ENCODE assay signal across 8 cellular contexts in genomic region chr16:56607675-56608042, GRCh38. TPM values are rescaled to one million over a fixed set of nuclear protein-coding genes. Genes with fewer than 3 reads are reported as not detected.
DNase-seq lines count a peak whose midpoint lies in the region; ATAC-seq, FAIRE-seq and TF ChIP-seq lines count a peak whose summit lies in the region.

No MANE protein-coding gene starts in this region.

- H3K36me3 Mint-ChIP-seq in activated CD8-positive, alpha-beta T cell treated with anti-CD3 and anti-CD28 coated beads for 36 hours (ENCODE audit: low read depth) = peaks cover 2% of the 10 kb centered on the region

- no peak for ATAC-seq in activated CD8-positive, alpha-beta T cell treated with anti-CD3 and anti-CD28 coated beads for 36 hours

- no peaks in the 10 kb centered on the region for H3K9me3 Mint-ChIP-seq in activated CD8-positive, alpha-beta T cell treated with anti-CD3 and anti-CD28 coated beads for 36 hours

- no peaks in the 10 kb centered on the region for H3K79me2 ChIP-seq in smooth muscle cell (ENCODE audit: low read depth)

- peak overlapping the region; percentile 88 for H3K4me2 ChIP-seq in smooth muscle cell

- peak overlapping the region; percentile 88 for H3K27ac Mint-ChIP-seq in activated CD8-positive, alpha-beta T cell treated with anti-CD3 and anti-CD28 coated beads for 36 hours

- H3K27ac ChIP-seq in HUES48 (ENCODE audit: low read depth, low read length) (no peak overlapping the region), smooth muscle cell (ENCODE audit: low read depth) (peak overlapping the region; percentile 93)

- H3K36me3 ChIP-seq in HUES48 (ENCODE audit: control insufficient read depth, insufficient read depth, low read length) = no peaks in the 10 kb centered on the region
- no peaks in the 10 kb centered on the region for H3K36me3 ChIP-seq in iPS-15b (ENCODE audit: control insufficient read depth, insufficient read depth, low read length)
- H3K36me3 ChIP-seq in smooth muscle cell (ENCODE audit: low read depth) = no peaks in the 10 kb centered on the region

- H3F3A ChIP-seq in smooth muscle cell (ENCODE audit: low read depth) = peaks cover 23% of the 10 kb centered on the region

- H3K4me1 ChIP-seq in HUES48 (ENCODE audit: control insufficient read depth, insufficient read depth, low read length) (peaks cover 32% of the 10 kb centered on the region), iPS-15b (ENCODE audit: control insufficient read depth, insufficient read depth, low read length) (peaks cover 9% of the 10 kb centered on the region), smooth muscle cell (ENCODE audit: low read depth) (peaks cover 18% of the 10 kb centered on the region)

- no peaks in the 10 kb centered on the region for H4K20me1 ChIP-seq in smooth muscle cell (ENCODE audit: low read depth)

- 0 out of 2 replicates have a peak overlapping the region, but pooled peaks have one; percentile 65 for H3K4me3 ChIP-seq in HUES48 (ENCODE audit: low read depth, low read length)
- H3K4me3 ChIP-seq in iPS-15b (ENCODE audit: low read depth, low read length) = peak overlapping the region; percentile 71
- H3K4me3 ChIP-seq in smooth muscle cell = peak overlapping the region; percentile 57

- intact Hi-C loops in activated CD8-positive, alpha-beta T cell treated with anti-CD3 and anti-CD28 coated beads for 36 hours (cut with micrococcal nuclease) = no loop called here

- WGBS in smooth muscle cell (ENCODE audit: low lambda C conversion rate) = 76% methylated on average over 2 of the region's 2 CpGs

- H2AFZ ChIP-seq in smooth muscle cell (ENCODE audit: low read depth) = no peak overlapping the region

- H3K9me3 ChIP-seq in HUES48 (ENCODE audit: control insufficient read depth, insufficient read depth, low read length) (no peaks in the 10 kb centered on the region), iPS-15b (ENCODE audit: control insufficient read depth, insufficient read depth, low read length) (no peaks in the 10 kb centered on the region), smooth muscle cell (replicated peaks; ENCODE audit: low read depth) (no peaks in the 10 kb centered on the region)

- POLR2A ChIA-PET in activated CD8-positive, alpha-beta T cell treated with anti-CD3 and anti-CD28 coated beads for 36 hours (lab: Charles Lee) = interaction anchor here (1.0 to 1.9 kb wide), 4 partner anchors 11 to 75 kb away, joined by 3 to 10 read pairs (median 4); partner anchors contain the start of gene MT1X
- POLR2A ChIA-PET in HEK293T (lab: Yijun Ruan, JAX) = no interaction called here

- no peaks in the 10 kb centered on the region for H3K27me3 Mint-ChIP-seq in activated CD8-positive, alpha-beta T cell treated with anti-CD3 and anti-CD28 coated beads for 36 hours

- FAIRE-seq in D721Med (lab: Jason Lieb, UNC) = no peak

- H3K27me3 ChIP-seq in HUES48 (ENCODE audit: control insufficient read depth, insufficient read depth, low read length) (peaks cover 77% of the 10 kb centered on the region), iPS-15b (ENCODE audit: control insufficient read depth, insufficient read depth, low read length) (peaks cover 79% of the 10 kb centered on the region), smooth muscle cell (ENCODE audit: low read depth) (no peaks in the 10 kb centered on the region)

- H3K9ac ChIP-seq in HUES48 (ENCODE audit: low read depth, low read length) (no peak overlapping the region), iPS-15b (ENCODE audit: low read depth, low read length) (no peak overlapping the region), smooth muscle cell (ENCODE audit: low read depth) (peak overlapping the region; percentile 58)

- peak overlapping the region; percentile 64 for H3K4me3 Mint-ChIP-seq in activated CD8-positive, alpha-beta T cell treated with anti-CD3 and anti-CD28 coated beads for 36 hours

- TF ChIP-seq CTCF in activated CD8-positive, alpha-beta T cell treated with anti-CD3 and anti-CD28 coated beads for 36 hours (IDR thresholded peaks at IDR 0.05) = no peak
- TF ChIP-seq CTCF in smooth muscle cell (IDR thresholded peaks at IDR 0.05; ENCODE audit: borderline replicate concordance, insufficient read depth, poor library complexity, severe bottlenecking) = no peak
- TF ChIP-seq CTCF in D721Med (IDR thresholded peaks at IDR 0.05; ENCODE audit: insufficient read depth, missing control alignments) = no peak

- peaks cover 53% of the 10 kb centered on the region for H3K4me1 Mint-ChIP-seq in activated CD8-positive, alpha-beta T cell treated with anti-CD3 and anti-CD28 coated beads for 36 hours (ENCODE audit: low read depth)

- CTCF ChIA-PET in activated CD8-positive, alpha-beta T cell treated with anti-CD3 and anti-CD28 coated beads for 36 hours (lab: Charles Lee) = interaction anchor here (5.5 kb wide), 1 partner anchor 31 kb away, joined by 32 read pairs; no protein-coding TSS in a partner anchor
- CTCF ChIA-PET in HEK293T (lab: Yijun Ruan, JAX) = no interaction called here

- no peak for DNase-seq in activated CD8-positive, alpha-beta T cell treated with anti-CD3 and anti-CD28 coated beads for 36 hours
- DNase-seq in smooth muscle cell (lab: John Stamatoyannopoulos, UW; ENCODE audit: unreplicated experiment) (no peak), HEK293T (ENCODE audit: extremely low spot score) (no peak), D721Med (ENCODE audit: insufficient read length, low spot score) (no peak), iPS-NIHi11 (ENCODE audit: low spot score) (no peak)
- no peak for DNase-seq in stimulated activated CD4-positive, alpha-beta T cell treated with anti-CD3 and anti-CD28 coated beads, Interleukin-4, amount 100 ng/mL, for 1 hour

TF ChIP-seq in HEK293T, 16 proteins besides CTCF, POLR2A, EP300 and RAD21:
- TF ChIP-seq TARDBP (IDR thresholded peaks at IDR 0.05) (no peak), PKNOX1 (IDR thresholded peaks at IDR 0.05) (no peak), LEF1 (IDR thresholded peaks at IDR 0.05; ENCODE audit: borderline replicate concordance) (no peak), CTBP1 (IDR thresholded peaks at IDR 0.05; ENCODE audit: borderline replicate concordance) (no peak), FOXK2 (IDR thresholded peaks at IDR 0.05) (no peak), ARNT (IDR thresholded peaks at IDR 0.05) (no peak), SP1 (IDR thresholded peaks at IDR 0.05) (no peak), BHLHE40 (IDR thresholded peaks at IDR 0.05; ENCODE audit: borderline replicate concordance) (no peak), FOXM1 (IDR thresholded peaks at IDR 0.05; ENCODE audit: borderline replicate concordance) (no peak), ZNF384 (IDR thresholded peaks at IDR 0.05) (no peak), NFRKB (IDR thresholded peaks at IDR 0.05) (no peak), SUZ12 (IDR thresholded peaks at IDR 0.05) (no peak), HDGF (IDR thresholded peaks at IDR 0.05; ENCODE audit: borderline replicate concordance) (no peak), ELF4 (IDR thresholded peaks at IDR 0.05) (no peak), FOXA1 (IDR thresholded peaks at IDR 0.05) (no peak), L3MBTL2 (conservative IDR thresholded peaks at IDR 0.05) (no peak)

RNA-seq across cellular contexts. Expression of gene MT2A, which starts 0.7 kb away (rescaled TPM):
- 100 to 1,000 TPM; 141 to 144 TPM for total RNA-seq in activated CD8-positive, alpha-beta T cell treated with anti-CD3 and anti-CD28 coated beads for 36 hours
- 12.6 and 14.8 TPM in 2 replicates for total RNA-seq in smooth muscle cell
- polyA plus RNA-seq in smooth muscle cell = 171 and 225 TPM in 2 replicates

RNA-seq across cellular contexts. Expression of gene MT1E, which starts 17.9 kb away (rescaled TPM):
- 10 to 100 TPM; 22.1 to 23.3 TPM for total RNA-seq in activated CD8-positive, alpha-beta T cell treated with anti-CD3 and anti-CD28 coated beads for 36 hours
- 0.67 and 2.0 TPM in 2 replicates for total RNA-seq in smooth muscle cell
- 2.2 and 10.3 TPM in 2 replicates for polyA plus RNA-seq in smooth muscle cell

RNA-seq across cellular contexts. Expression of gene MT3, which starts 18.3 kb away (rescaled TPM):
- 10 to 100 TPM; 30.7 to 33.6 TPM for total RNA-seq in activated CD8-positive, alpha-beta T cell treated with anti-CD3 and anti-CD28 coated beads for 36 hours
- total RNA-seq in smooth muscle cell = not detected in 2 replicates
- 0.65 TPM in 1 of 2 replicates, not detected in the other for polyA plus RNA-seq in smooth muscle cell

RNA-seq across cellular contexts. Expression of gene MT1M, which starts 24.8 kb away (rescaled TPM):
- total RNA-seq in activated CD8-positive, alpha-beta T cell treated with anti-CD3 and anti-CD28 coated beads for 36 hours = not detected
- not detected in 2 replicates for total RNA-seq in smooth muscle cell
- polyA plus RNA-seq in smooth muscle cell = 0.19 TPM in 1 of 2 replicates, not detected in the other

RNA-seq across cellular contexts. Expression of gene MT1A, which starts 30.8 kb away (rescaled TPM):
- total RNA-seq in activated CD8-positive, alpha-beta T cell treated with anti-CD3 and anti-CD28 coated beads for 36 hours = not detected
- total RNA-seq in smooth muscle cell = not detected in 2 replicates
- polyA plus RNA-seq in smooth muscle cell = not detected in 2 replicates

Comparison
In these comparisons a context has a peak if more than half of its experiments do, and no peak if none do; other contexts are left out.
1. RNA of gene MT3, which starts 18.3 kb away (total RNA-seq): 30.7 to 33.6 TPM in activated CD8-positive, alpha-beta T cell treated with anti-CD3 and anti-CD28 coated beads for 36 hours; not detected in smooth muscle cell; every median in the first group is over 10 times any median in the second.
2. Peak in every context shown above with its lines, with median percentiles within 50 percentile points of each other: H3K4me3 ChIP-seq.